8 cellular contexts compared by ENCODE assay signal in the genomic region with DNA sequence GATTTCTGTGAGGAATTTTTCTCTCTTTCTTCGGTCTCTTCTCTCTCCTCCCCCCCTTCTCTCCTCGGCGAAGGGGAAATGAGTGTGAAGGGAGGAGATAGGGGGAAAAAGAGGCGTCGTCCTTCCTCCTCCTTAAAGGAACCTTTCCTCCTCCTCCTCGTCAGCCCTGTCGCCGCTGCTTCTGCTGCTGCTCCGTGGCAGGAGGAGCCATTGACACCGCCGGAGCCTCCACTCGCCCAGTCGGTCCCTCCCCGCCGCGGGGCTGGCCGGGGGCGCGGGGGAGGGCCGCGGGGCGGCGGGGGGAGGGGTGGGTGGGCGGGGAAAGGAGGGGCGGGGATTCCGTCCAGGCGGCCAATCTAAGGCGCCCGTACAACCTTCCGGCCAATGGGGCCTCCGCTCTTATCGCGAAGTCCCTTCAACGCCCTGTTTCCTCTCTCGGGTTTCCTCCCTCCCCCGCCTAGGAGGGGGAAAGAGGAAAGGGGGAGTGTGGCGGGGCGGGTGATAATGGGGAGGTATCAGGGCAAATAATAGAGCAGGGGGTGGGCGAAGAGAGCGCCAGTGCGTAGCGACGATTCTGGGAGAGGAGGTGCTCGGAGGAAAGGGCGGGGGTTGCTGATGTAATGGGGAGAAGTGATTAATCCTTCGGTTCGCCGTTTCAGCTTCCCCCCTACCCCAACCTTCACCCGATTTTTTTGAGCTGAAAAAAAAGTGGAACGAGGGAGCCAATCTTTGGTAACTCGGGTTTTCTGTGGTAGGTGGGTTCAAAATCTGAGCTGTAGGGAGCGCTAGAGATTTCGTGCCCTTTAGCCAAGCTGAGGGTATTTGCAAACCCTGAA. TPM values are rescaled to one million over a fixed set of nuclear protein-coding genes. Genes with fewer than 3 reads are reported as not detected.
DNase-seq lines count a peak whose midpoint lies in the region; FAIRE-seq and TF ChIP-seq lines count a peak whose summit lies in the region.

A gene (minus strand): TSS at position 238 of the 836 bp plus-strand sequence. CDS start 778 bp downstream, outside the sequence.

- H3K27me3 Mint-ChIP-seq in H9 (ENCODE audit: low read depth) (no peaks in the 10 kb centered on the region), nephron (ENCODE audit: low read depth) (no peaks in the 10 kb centered on the region)
- no peaks in the 10 kb centered on the region for H3K27me3 Mint-ChIP-seq in stimulated activated naive CD8-positive, alpha-beta T cell treated with anti-CD3 and anti-CD28 coated beads, Interleukin-15, Interleukin-2, amounts not matched to agents 100 ng/mL and 50 ng/mL, for 24 hours

- H3K4me1 ChIP-seq in H9 (ENCODE audit: insufficient read depth, low read length): no peaks in the 10 kb centered on the region

- no peak within 1 kb of the TSS for H2BK20ac ChIP-seq in H9 (ENCODE audit: low read depth, low read length, poor library complexity, severe bottlenecking)

- H3K4ac ChIP-seq in H9 (ENCODE audit: low read depth, low read length): no peak within 1 kb of the TSS; the same call in 1 of the 2 replicates

- peak within 1 kb of the TSS; percentile 61 for H2BK5ac ChIP-seq in H9 (ENCODE audit: insufficient read length, low read length)

- peak within 1 kb of the TSS; percentile 73 for H2AFZ ChIP-seq in H9 (ENCODE audit: low read length)

- H3K9me3 Mint-ChIP-seq in H9 (peaks cover 0 to 2% of the 10 kb centered on the region in 2 experiments; a peak in 2 of 5 replicates), nephron (no peaks in the 10 kb centered on the region)
- H3K9me3 Mint-ChIP-seq in stimulated activated naive CD8-positive, alpha-beta T cell treated with anti-CD3 and anti-CD28 coated beads, Interleukin-15, Interleukin-2, amounts not matched to agents 100 ng/mL and 50 ng/mL, for 24 hours: no peaks in the 10 kb centered on the region

- H3K56ac ChIP-seq in H9 (ENCODE audit: insufficient read length, low read depth, low read length): no peak within 1 kb of the TSS

- peak; percentile 98 for DNase-seq in H9
- DNase-seq in M059J (ENCODE audit: low read depth): peak; percentile 98
- DNase-seq in SHP77 (lab: John Stamatoyannopoulos, UW): peak; percentile 91 to 95
- peak; percentile 95 for DNase-seq in activated effector memory CD4-positive, alpha-beta T cell treated with Interleukin-2 at 50 U/mL for 16 hours
- peak; percentile 99 for DNase-seq in fibroblast of the aortic adventitia (ENCODE audit: low read depth)

- no peaks in the 10 kb centered on the region for H3K79me1 ChIP-seq in H9 (ENCODE audit: insufficient read depth, low read depth, low read length, poor library complexity, severe bottlenecking)

- no peaks in the 10 kb centered on the region for H3K9me3 ChIP-seq in H9 (ENCODE audit: control insufficient read depth, low read depth, low read length)

- no peak within 1 kb of the TSS for H2BK15ac ChIP-seq in H9 (ENCODE audit: low read depth, low read length)

- H3K79me2 ChIP-seq in H9 (ENCODE audit: insufficient read depth, low read length): peaks cover 26% of the 10 kb centered on the region; the same call in 1 of the 2 replicates

- H3K4me2 ChIP-seq in H9 (ENCODE audit: insufficient read depth, insufficient read length, low read length): peak within 1 kb of the TSS; percentile 76

- H2BK12ac ChIP-seq in H9 (ENCODE audit: insufficient read length, low read depth, low read length): peak within 1 kb of the TSS; percentile 15

- H3K14ac ChIP-seq in H9 (ENCODE audit: insufficient read depth, low read length): peak within 1 kb of the TSS; percentile 97

- peak within 1 kb of the TSS; percentile 95 for H2BK120ac ChIP-seq in H9 (ENCODE audit: low read depth, low read length, poor library complexity, severe bottlenecking)

- no CpG with 5 or more reads among the region's 53 CpGs for WGBS in H9 (ENCODE audit: extremely low coverage, insufficient read length, low lambda C conversion rate)

- H3K27ac Mint-ChIP-seq in H9: peak within 1 kb of the TSS; percentile 98 to 99 (median 99)
- peak within 1 kb of the TSS; percentile 94 to 98 (median 98) for H3K27ac Mint-ChIP-seq in nephron
- H3K27ac Mint-ChIP-seq in stimulated activated naive CD8-positive, alpha-beta T cell treated with anti-CD3 and anti-CD28 coated beads, Interleukin-15, Interleukin-2, amounts not matched to agents 100 ng/mL and 50 ng/mL, for 24 hours: peak within 1 kb of the TSS; percentile 92

- H3K4me3 Mint-ChIP-seq in H9 (peak within 1 kb of the TSS; percentile 79 to 89), nephron (peak within 1 kb of the TSS; percentile 87 to 89 (median 89))
- H3K4me3 Mint-ChIP-seq in stimulated activated naive CD8-positive, alpha-beta T cell treated with anti-CD3 and anti-CD28 coated beads, Interleukin-15, Interleukin-2, amounts not matched to agents 100 ng/mL and 50 ng/mL, for 24 hours: peak within 1 kb of the TSS; percentile 84

- H3K23me2 ChIP-seq in H9 (ENCODE audit: insufficient read length, low read depth, low read length, poor library complexity, severe bottlenecking): peaks cover 17% of the 10 kb centered on the region

- no peak within 1 kb of the TSS for H2AK5ac ChIP-seq in H9 (ENCODE audit: insufficient read length, low read length)

- peaks cover 0 to 2% (median 0%) of the 10 kb centered on the region in 3 experiments; a peak in 2 of 7 replicates for H3K36me3 Mint-ChIP-seq in H9 (ENCODE audit: insufficient read depth in 1 of 3, low read depth in 3 of 3)
- no peaks in the 10 kb centered on the region for H3K36me3 Mint-ChIP-seq in nephron (ENCODE audit: low read depth)
- no peaks in the 10 kb centered on the region for H3K36me3 Mint-ChIP-seq in stimulated activated naive CD8-positive, alpha-beta T cell treated with anti-CD3 and anti-CD28 coated beads, Interleukin-15, Interleukin-2, amounts not matched to agents 100 ng/mL and 50 ng/mL, for 24 hours (ENCODE audit: low read depth)

- peak within 1 kb of the TSS; percentile 99 for H3K27ac ChIP-seq in H9 (ENCODE audit: insufficient read length, low read depth, low read length)

- peak within 1 kb of the TSS; percentile 86 for H3K9ac ChIP-seq in H9 (ENCODE audit: extremely low read depth, insufficient read length, low read length)

- H3K23ac ChIP-seq in H9 (ENCODE audit: insufficient read length, low read depth, low read length): no peak within 1 kb of the TSS

- no peaks in the 10 kb centered on the region for H4K20me1 ChIP-seq in H9 (ENCODE audit: control insufficient read depth, insufficient read depth, insufficient read length)

- H3K4me3 ChIP-seq in fibroblast of the aortic adventitia (ENCODE audit: low read depth, low read length): peak within 1 kb of the TSS; percentile 84

- peak within 1 kb of the TSS; percentile 59 for H4K8ac ChIP-seq in H9 (replicated peaks; ENCODE audit: insufficient read length, low read depth, low read length)

- FAIRE-seq in G401.6 (lab: Jason Lieb, UNC): peak; percentile 97

- H3K18ac ChIP-seq in H9 (ENCODE audit: insufficient read length, low read depth, low read length): peak within 1 kb of the TSS; percentile 92

- H3K4me1 Mint-ChIP-seq in H9 (peaks cover 23% of the 10 kb centered on the region in 2 experiments), nephron (peaks cover 22% of the 10 kb centered on the region)
- H3K4me1 Mint-ChIP-seq in stimulated activated naive CD8-positive, alpha-beta T cell treated with anti-CD3 and anti-CD28 coated beads, Interleukin-15, Interleukin-2, amounts not matched to agents 100 ng/mL and 50 ng/mL, for 24 hours (ENCODE audit: low read depth): peaks cover 42% of the 10 kb centered on the region

- H3K27me3 ChIP-seq in H9 (ENCODE audit: insufficient read depth, low read length): no peaks in the 10 kb centered on the region

- no peak within 1 kb of the TSS for H3T11ph ChIP-seq in H9 (ENCODE audit: low read length)

- peak; percentile 73 for TF ChIP-seq CTCF in H9 (conservative IDR thresholded peaks at IDR 0.05)
- TF ChIP-seq CTCF in fibroblast of the aortic adventitia (IDR thresholded peaks at IDR 0.05; ENCODE audit: insufficient read depth, low read length): peak; percentile 82
- TF ChIP-seq CTCF in nephron (IDR thresholded peaks at IDR 0.05; ENCODE audit: unreplicated experiment in 3 of 3): peak; percentile 60 to 73 (median 72)

- H4K91ac ChIP-seq in H9 (ENCODE audit: insufficient read length, low read depth, low read length): no peak within 1 kb of the TSS

- peak within 1 kb of the TSS; percentile 81 for H4K5ac ChIP-seq in H9 (ENCODE audit: insufficient read length, low read depth, low read length)

RNA-seq across cellular contexts. Expression of the gene that starts here (rescaled TPM):
- total RNA-seq in H9 (2021): 66.1 and 68.8 TPM in 2 replicates
- 14.9 and 28.3 TPM in 2 replicates for total RNA-seq in M059J (2014; rRNA removed; shearing (Covaris generic))
- total RNA-seq in fibroblast of the aortic adventitia (ENCODE audit: low replicate concordance): 50.7 and 96.2 TPM in 2 replicates

Comparison
In these comparisons a context has a peak if more than half of its experiments do, and no peak if none do; other contexts are left out.
1. Peak in every context shown above with its lines: DNase-seq, H3K4me3 ChIP-seq and H3K27ac ChIP-seq.